Comparison of ENCODE assay signal across 27 cellular contexts in genomic region chr6:89681983-89682564, GRCh38.
"Had no signal": no experiment of that assay in that cellular context is flagged by ENCODE, and none has a peak within 500 bp of the region (broad histone marks: within the 10 kb centered on the region; RNA-seq: fewer than 3 reads in every experiment).

No MANE protein-coding gene starts in this region.

- ATAC-seq: esophagus mucosa; foreskin keratinocyte; gastroesophageal sphincter; heart right ventricle; left ventricle myocardium superior; lower lobe of right lung; naive thymus-derived CD8-positive, alpha-beta T cell; pancreas; stimulated activated naive B cell treated with anti-CD40 and anti-IgM and Interleukin-4, amounts not matched to agents 10 μg/mL and 1 μg/mL and 100 μg/mL, for 72 hours; upper lobe of right lung had no signal

- DNase-seq: dermis blood vessel endothelial cell; effector memory CD4-positive, alpha-beta T cell; foreskin keratinocyte; heart right ventricle; hypothalamus; left ventricle myocardium superior; lower lobe of right lung; naive thymus-derived CD8-positive, alpha-beta T cell; pancreas; retina; right lobe of liver; small intestine; stimulated activated CD4-positive, alpha-beta T cell treated with anti-CD3 and anti-CD28 coated beads, Interleukin-15, amount 100 ng/mL, for 24 hours; stimulated activated CD4-positive, alpha-beta T cell treated with anti-CD3 and anti-CD28 coated beads, Interleukin-2, amount 100 ng/mL, for 48 hours; stimulated activated naive B cell treated with anti-CD40 and anti-IgM and Interleukin-4, amounts not matched to agents 10 μg/mL and 1 μg/mL and 100 μg/mL, for 72 hours; transverse colon; upper lobe of right lung; uterus had no signal

- H3K4me1 ChIP-seq: foreskin keratinocyte, gastroesophageal sphincter, lower lobe of right lung, pancreas, right lobe of liver, transverse colon, upper lobe of right lung, uterus had no signal

- H3K27me3 Mint-ChIP-seq: naive thymus-derived CD8-positive, alpha-beta T cell; stimulated activated naive B cell treated with anti-CD40 and anti-IgM and Interleukin-4, amounts not matched to agents 10 μg/mL and 1 μg/mL and 100 μg/mL, for 72 hours; stimulated activated naive CD8-positive, alpha-beta T cell treated with anti-CD3 and anti-CD28 coated beads, Interleukin-15, Interleukin-2, amounts not matched to agents 100 ng/mL and 50 ng/mL, for 24 hours had no signal

- H3K27ac ChIP-seq: coronary artery, epithelial cell of prostate, foreskin keratinocyte, gastroesophageal sphincter, lower lobe of right lung, neutrophil, pancreas, right lobe of liver, thoracic aorta, transverse colon, upper lobe of right lung, uterus had no signal

- H3K27me3 ChIP-seq: foreskin keratinocyte, gastroesophageal sphincter, heart right ventricle, neutrophil, pancreas, right lobe of liver, transverse colon, upper lobe of right lung, uterus had no signal

- H3K4me3 Mint-ChIP-seq: immature natural killer cell; naive thymus-derived CD8-positive, alpha-beta T cell; neural crest cell; stimulated activated naive B cell treated with anti-CD40 and anti-IgM and Interleukin-4, amounts not matched to agents 10 μg/mL and 1 μg/mL and 100 μg/mL, for 72 hours; stimulated activated naive CD8-positive, alpha-beta T cell treated with anti-CD3 and anti-CD28 coated beads, Interleukin-15, Interleukin-2, amounts not matched to agents 100 ng/mL and 50 ng/mL, for 24 hours had no signal

- H3K4me1 Mint-ChIP-seq: naive thymus-derived CD8-positive, alpha-beta T cell; neural crest cell; stimulated activated naive B cell treated with anti-CD40 and anti-IgM and Interleukin-4, amounts not matched to agents 10 μg/mL and 1 μg/mL and 100 μg/mL, for 72 hours had no signal

- H3K9me3 Mint-ChIP-seq: immature natural killer cell; naive thymus-derived CD8-positive, alpha-beta T cell; neural crest cell; stimulated activated naive B cell treated with anti-CD40 and anti-IgM and Interleukin-4, amounts not matched to agents 10 μg/mL and 1 μg/mL and 100 μg/mL, for 72 hours; stimulated activated naive CD8-positive, alpha-beta T cell treated with anti-CD3 and anti-CD28 coated beads, Interleukin-15, Interleukin-2, amounts not matched to agents 100 ng/mL and 50 ng/mL, for 24 hours had no signal

- H3K9me3 ChIP-seq: gastroesophageal sphincter, heart right ventricle, lower lobe of right lung, neutrophil, pancreas, right lobe of liver, thoracic aorta, transverse colon, upper lobe of right lung, uterus had no signal

- H3K27ac Mint-ChIP-seq: stimulated activated naive B cell treated with anti-CD40 and anti-IgM and Interleukin-4, amounts not matched to agents 10 μg/mL and 1 μg/mL and 100 μg/mL, for 72 hours; stimulated activated naive CD8-positive, alpha-beta T cell treated with anti-CD3 and anti-CD28 coated beads, Interleukin-15, Interleukin-2, amounts not matched to agents 100 ng/mL and 50 ng/mL, for 24 hours had no signal

- H3K4me3 ChIP-seq: coronary artery, gastroesophageal sphincter, heart right ventricle, lower lobe of right lung, pancreas, right lobe of liver, thoracic aorta, transverse colon, upper lobe of right lung, uterus had no signal

- H3K36me3 ChIP-seq: uterus had no signal
